In the genomic region with DNA sequence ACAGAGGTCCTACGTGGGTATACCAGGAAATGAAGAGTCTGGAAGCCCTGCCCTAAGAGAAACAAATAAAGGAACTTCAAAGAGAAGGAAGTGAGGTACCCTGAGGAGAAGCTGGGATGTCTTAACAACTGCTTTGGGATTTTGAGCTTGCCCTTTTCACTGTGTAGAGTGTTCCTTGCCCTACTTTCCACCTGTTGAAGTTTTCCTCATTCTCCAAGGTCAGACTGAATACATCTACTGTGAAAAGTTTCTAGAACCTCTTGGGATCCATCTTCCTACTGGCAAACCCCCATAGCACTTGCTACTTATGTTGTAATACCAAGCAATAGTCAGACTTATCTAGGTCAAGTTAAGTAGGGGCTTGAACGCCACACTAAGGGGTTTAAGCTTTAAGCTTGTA, we compare ENCODE assay signal across 11 cellular contexts. TPM values are rescaled to one million over a fixed set of nuclear protein-coding genes. Genes with fewer than 3 reads are reported as not detected.
DNase-seq lines count a peak whose midpoint lies in the region; ATAC-seq, FAIRE-seq and TF ChIP-seq lines count a peak whose summit lies in the region.
"Had no signal": no experiment of that assay in that cellular context is flagged by ENCODE, and none has a peak within 500 bp of the region (broad histone marks: within the 10 kb centered on the region; RNA-seq: fewer than 3 reads in every experiment).

No MANE protein-coding gene starts in this region.

- WGBS in IMR-90 (ENCODE audit: extremely low coverage in 2 of 2, insufficient read length in 1 of 2), 2 experiments = no CpG with 5 or more reads among the region's 2 CpGs
- 3% methylated on average over 2 of the region's 2 CpGs for WGBS in K562 (ENCODE audit: insufficient coverage, low coverage, missing lambda C conversion rate)

- TF ChIP-seq RAD21 in IMR-90 (IDR thresholded peaks at IDR 0.05; ENCODE audit: low read length) = no peak
- TF ChIP-seq RAD21 in K562 (CRISPR knock-in tag; conservative IDR thresholded peaks at IDR 0.05 in 1 of 2, IDR thresholded peaks at IDR 0.05 in 1 of 2) = no peak

- H3K79me1 ChIP-seq in IMR-90 (ENCODE audit: low read depth in 1 of 2, low read length in 2 of 2) = peaks cover 3 to 21% of the 10 kb centered on the region in 2 experiments; a peak in 3 of 4 replicates

- H3K4ac ChIP-seq in IMR-90 (ENCODE audit: low read depth, low read length) = no peak overlapping the region

- no peaks in the 10 kb centered on the region for H3K36me3 ChIP-seq in CD8-positive, alpha-beta T cell (ENCODE audit: insufficient read depth, low read length)
- peaks cover 4% of the 10 kb centered on the region for H3K36me3 ChIP-seq in IMR-90 (ENCODE audit: control insufficient read depth, insufficient read depth, low read length)
- H3K36me3 ChIP-seq in K562 (ENCODE audit: control insufficient read depth, insufficient read depth, low read length) = peaks cover 8% of the 10 kb centered on the region; the same call in 2 of the 3 replicates

- peaks cover 18% of the 10 kb centered on the region for H3K36me3 Mint-ChIP-seq in CD8-positive, alpha-beta T cell
- peaks cover 5% of the 10 kb centered on the region for H3K36me3 Mint-ChIP-seq in neural crest cell (ENCODE audit: low read depth)

- POLR2A ChIA-PET in CD8-positive, alpha-beta T cell (lab: Charles Lee) = interaction anchor here (1.1 to 4.3 kb wide), 4 partner anchors 72 to 519 kb away, joined by 3 to 114 read pairs (median 25); a partner anchor contains a TSS
- POLR2A ChIA-PET in IMR-90 (lab: Charles Lee; ENCODE audit: unreplicated experiment) (no interaction called here), K562 (lab: Yijun Ruan, JAX) (interaction anchor here (0.8 to 1.7 kb wide), 3 partner anchors 14 to 124 kb away, joined by 3 to 6 read pairs (median 5); a partner anchor contains a TSS)

- H3K9ac ChIP-seq in IMR-90 (ENCODE audit: low read depth, low read length) = no peak overlapping the region
- no peak overlapping the region for H3K9ac ChIP-seq in K562 (ENCODE audit: insufficient read depth in 1 of 2, low read depth in 2 of 2, low read length in 2 of 2)

- peak overlapping the region; percentile 84 for H3K4me3 ChIP-seq in CD8-positive, alpha-beta T cell (ENCODE audit: low read depth, low read length)
- H3K4me3 ChIP-seq in IMR-90 (ENCODE audit: insufficient read depth, low read depth, low read length) (no peak overlapping the region), K562 (no peak overlapping the region)

- no peak for ATAC-seq in CD8-positive, alpha-beta T cell
- ATAC-seq in IMR-90 (ENCODE audit: low read depth) = no peak
- ATAC-seq in K562 = no peak
- no peak for ATAC-seq in HG03460 (IDR thresholded peaks at IDR 0.05; ENCODE audit: unreplicated experiment)
- ATAC-seq: HCT116 had no signal

- peaks cover 32% of the 10 kb centered on the region for H3K4me1 ChIP-seq in CD8-positive, alpha-beta T cell (ENCODE audit: insufficient read depth, low read length)
- peaks cover 6% of the 10 kb centered on the region; the same call in 1 of the 2 replicates for H3K4me1 ChIP-seq in IMR-90 (ENCODE audit: control insufficient read depth, insufficient read depth, low read length)
- peaks cover 11 to 17% of the 10 kb centered on the region in 2 experiments; a peak in 4 of 5 replicates for H3K4me1 ChIP-seq in K562 (replicated peaks in 1 of 2; ENCODE audit: control insufficient read depth in 2 of 2, insufficient read depth in 2 of 2, low read length in 2 of 2)

- H3K14ac ChIP-seq in IMR-90 (replicated peaks; ENCODE audit: low read depth, low read length) = no peak overlapping the region

- no peak overlapping the region for H2BK5ac ChIP-seq in IMR-90 (ENCODE audit: low read depth, low read length, poor library complexity, severe bottlenecking)

- no peak overlapping the region for H3K4me2 ChIP-seq in IMR-90 (ENCODE audit: low read depth, low read length)
- H3K4me2 ChIP-seq in K562 (ENCODE audit: insufficient read depth, low read length) = peak overlapping the region; percentile 82; the same call in 1 of the 2 replicates

- H2AK5ac ChIP-seq in IMR-90 (ENCODE audit: low read depth, low read length) = no peak overlapping the region

- no peak overlapping the region for H2AK9ac ChIP-seq in IMR-90 (replicated peaks; ENCODE audit: low read depth, low read length, poor library complexity)

- BruUV-seq in IMR-90 (replicated peaks; lab: Mats Ljungman, UMichigan) = no TSS peak
- no TSS peak for BruUV-seq in K562 (replicated peaks; lab: Mats Ljungman, UMichigan)

- H3K18ac ChIP-seq in IMR-90 (ENCODE audit: low read depth, low read length) = no peak overlapping the region

- H4K91ac ChIP-seq in IMR-90 (ENCODE audit: insufficient read depth, low read depth, low read length) = no peak overlapping the region

- H3K27me3 Mint-ChIP-seq in CD8-positive, alpha-beta T cell (ENCODE audit: low read depth) = no peaks in the 10 kb centered on the region
- H3K27me3 Mint-ChIP-seq in neural crest cell (ENCODE audit: low read depth) = peaks cover 14% of the 10 kb centered on the region

- H3K9me1 ChIP-seq in IMR-90 (ENCODE audit: insufficient read depth, low read length) = peaks cover 8% of the 10 kb centered on the region; the same call in 1 of the 2 replicates
- H3K9me1 ChIP-seq in K562 (ENCODE audit: control insufficient read depth, insufficient read depth, low read length) = no peaks in the 10 kb centered on the region

- peak overlapping the region; percentile 97 for H3K4me3 Mint-ChIP-seq in CD8-positive, alpha-beta T cell
- H3K4me3 Mint-ChIP-seq in neural crest cell = peak overlapping the region; percentile 93

- H4K20me1 ChIP-seq in IMR-90 (ENCODE audit: insufficient read depth, low read length) = peaks cover 22% of the 10 kb centered on the region
- H4K20me1 ChIP-seq in K562 (replicated peaks; ENCODE audit: control insufficient read depth, insufficient read depth, low read length) = peaks cover 8% of the 10 kb centered on the region; the same call in 1 of the 2 replicates

- no peaks in the 10 kb centered on the region for H3K9me3 Mint-ChIP-seq in CD8-positive, alpha-beta T cell
- no peaks in the 10 kb centered on the region for H3K9me3 Mint-ChIP-seq in neural crest cell

- TF ChIP-seq CTCF in CD8-positive, alpha-beta T cell (IDR thresholded peaks at IDR 0.05) = no peak
- TF ChIP-seq CTCF in IMR-90 (conservative IDR thresholded peaks at IDR 0.05; ENCODE audit: low read depth, low read length) (no peak), K562 (IDR thresholded peaks at IDR 0.05 in 2 of 3, conservative IDR thresholded peaks at IDR 0.05 in 1 of 3; ENCODE audit: insufficient read depth in 2 of 3, low read depth in 1 of 3, low read length in 3 of 3) (no peak), neural crest cell (conservative IDR thresholded peaks at IDR 0.05) (no peak)

- no peak overlapping the region for H4K5ac ChIP-seq in IMR-90 (ENCODE audit: low read depth, low read length)

- no peak for DNase-seq in CD8-positive, alpha-beta T cell
- no peak for DNase-seq in IMR-90
- no peak for DNase-seq in K562 (ENCODE audit: extremely low read depth in 1 of 4, low spot score in 3 of 4)
- DNase-seq in neural crest cell (ENCODE audit: low read depth, low spot score) = no peak
- no peak for DNase-seq in DMS79 (lab: John Stamatoyannopoulos, UW)
- no peak for DNase-seq in NCI-H1417 treated with DMSO at 0.1 percent for 48 hours (lab: John Stamatoyannopoulos, UW)
- no peak for DNase-seq in foreskin melanocyte
- DNase-seq: NCI-H2171 had no signal

- dilution Hi-C loops in IMR-90 (cut with HindIII; ENCODE audit: low sequenced_read_pairs, unreplicated experiment) = no loop called here

- H3K27ac Mint-ChIP-seq in CD8-positive, alpha-beta T cell = peak overlapping the region; percentile 95
- H3K27ac Mint-ChIP-seq in neural crest cell (ENCODE audit: unreplicated experiment) = no peak overlapping the region

- no peaks in the 10 kb centered on the region for H3K9me3 ChIP-seq in CD8-positive, alpha-beta T cell (ENCODE audit: low read length)
- no peaks in the 10 kb centered on the region for H3K9me3 ChIP-seq in IMR-90 (ENCODE audit: control insufficient read depth, insufficient read depth, low read length)
- H3K9me3 ChIP-seq in K562 (replicated peaks; ENCODE audit: control insufficient read depth, insufficient read depth, low read depth, low read length) = no peaks in the 10 kb centered on the region

- in situ Hi-C loops in IMR-90 (cut with MboI; ENCODE audit: low sequenced_read_pairs) = no loop called here
- in situ Hi-C loops in K562 (cut with MboI) = no loop called here

- H2BK120ac ChIP-seq in IMR-90 (ENCODE audit: low read depth, low read length) = no peak overlapping the region

- no peak overlapping the region for H3K23ac ChIP-seq in IMR-90 (ENCODE audit: low read depth, low read length)

- FAIRE-seq in K562 (lab: Jason Lieb, UNC) = no peak

- H3K79me2 ChIP-seq in K562 (ENCODE audit: control insufficient read depth, insufficient read depth, low read length) = peaks cover 32% of the 10 kb centered on the region

- no peak for TF ChIP-seq EP300 in K562 (IDR thresholded peaks at IDR 0.05; ENCODE audit: low read length)

- no peaks in the 10 kb centered on the region for H3K27me3 ChIP-seq in CD8-positive, alpha-beta T cell (ENCODE audit: insufficient read depth, low read length)
- H3K27me3 ChIP-seq in IMR-90 (ENCODE audit: control insufficient read depth, insufficient read depth, low read length) (peaks cover 9% of the 10 kb centered on the region), K562 (ENCODE audit: control insufficient read depth in 2 of 2, insufficient read depth in 2 of 2, low read length in 2 of 2) (peaks cover 2 to 20% of the 10 kb centered on the region in 2 experiments; a peak in 4 of 5 replicates)

- H2BK20ac ChIP-seq in IMR-90 (ENCODE audit: low read depth, low read length) = no peak overlapping the region

- CTCF ChIA-PET in CD8-positive, alpha-beta T cell (lab: Charles Lee) = no interaction called here
- CTCF ChIA-PET in IMR-90 (lab: Yijun Ruan, JAX) (no interaction called here), K562 (lab: Yijun Ruan, JAX; ENCODE audit: low intra/inter-chr PET ratio) (no interaction called here)

- H3K4me1 Mint-ChIP-seq in CD8-positive, alpha-beta T cell (ENCODE audit: low read depth) = peaks cover 31% of the 10 kb centered on the region
- peaks cover 45% of the 10 kb centered on the region for H3K4me1 Mint-ChIP-seq in neural crest cell

- H2BK15ac ChIP-seq in IMR-90 (ENCODE audit: low read depth, low read length) = no peak overlapping the region

- no peak for TF ChIP-seq POLR2A in IMR-90 (IDR thresholded peaks at IDR 0.05; ENCODE audit: low read depth, low read length)
- no peak for TF ChIP-seq POLR2A in K562 (conservative IDR thresholded peaks at IDR 0.05)

- intact Hi-C loops in CD8-positive, alpha-beta T cell (cut with DNase I, micrococcal nuclease) = loop anchor here (5.0 to 10.0 kb wide), 9 partner anchors 84 to 1509 kb away; a partner anchor contains a TSS
- intact Hi-C loops in IMR-90 (cut with micrococcal nuclease) (no loop called here), K562 (cut with micrococcal nuclease) (loop anchor here (5.0 kb wide), 1 partner anchor 71 kb away; a partner anchor contains a TSS)

- no peak overlapping the region for H3K56ac ChIP-seq in IMR-90 (ENCODE audit: extremely low read depth, insufficient read depth, low read length)

- H2AFZ ChIP-seq in IMR-90 (replicated peaks; ENCODE audit: low read length, poor library complexity) = no peak overlapping the region
- peak overlapping the region; percentile 90; the same call in 1 of the 2 replicates for H2AFZ ChIP-seq in K562 (ENCODE audit: low read depth, low read length)

- H4K8ac ChIP-seq in IMR-90 (ENCODE audit: low read depth in 2 of 2, low read length in 2 of 2) = no peak overlapping the region

- H3K27ac ChIP-seq in CD8-positive, alpha-beta T cell (ENCODE audit: low read depth, low read length) = no peak overlapping the region
- no peak overlapping the region for H3K27ac ChIP-seq in IMR-90 (ENCODE audit: insufficient read depth, low read length)
- H3K27ac ChIP-seq in K562 (ENCODE audit: extremely low read depth, low read depth, low read length) = no peak overlapping the region
- H3K27ac ChIP-seq: HL-60 had no signal

RNA-seq across cellular contexts. Expression of a gene that starts 1.2 kb away (rescaled TPM):
- total RNA-seq in CD8-positive, alpha-beta T cell = 10 to 100 TPM; 58.9 to 60.7 TPM
- total RNA-seq in IMR-90 (2012; rRNA removed) (60.5 and 66.9 TPM in 2 replicates), K562 (2014; rRNA removed) (19.2 and 28.4 TPM in 2 replicates), K562 (2014; rRNA removed; fragmentation: Illumina TruSeq; extraction: Trizol) (20.1 and 23.6 TPM in 2 replicates), K562 (2015; rRNA removed; fragmentation: Illumina TruSeq; extraction: Trizol) (19.9 TPM in 2 replicates), K562 (2021) (23.2 and 24.0 TPM in 2 replicates), neural crest cell (51.2 and 55.1 TPM in 2 replicates)
- polyA plus RNA-seq in IMR-90 (2012; rRNA removed) (10.0 and 10.1 TPM in 2 replicates), K562 (2011; rRNA removed) (15.3 and 19.3 TPM in 2 replicates), K562 (2014; fragmentation: Illumina TruSeq; extraction: Trizol) (8.9 and 9.7 TPM in 2 replicates), K562 (2014; fragmentation: Nextera tagmentation; extraction: Ambion mirVana) (1 to 10 TPM; 2.9 to 6.9 TPM), K562 (2014; rRNA removed) (10.1 and 10.8 TPM in 2 replicates)
- polyA plus RNA-seq in IMR-90 (2012; cell fraction: cytosol; rRNA removed) = 2.7 and 2.8 TPM in 2 replicates
- 2.1 and 8.6 TPM in 2 replicates for polyA plus RNA-seq in IMR-90 (2012; cell fraction: nucleus; rRNA removed; ENCODE audit: low replicate concordance)
- total RNA-seq in K562 (2011; cell fraction: chromatin; rRNA removed; ENCODE audit: low replicate concordance) = 40.4 and 67.7 TPM in 2 replicates
- 18.8 and 21.2 TPM in 2 replicates for total RNA-seq in K562 (2011; cell fraction: nucleolus; rRNA removed)
- 27.1 and 31.8 TPM in 2 replicates for total RNA-seq in K562 (2011; cell fraction: nucleoplasm; rRNA removed)
- polyA plus RNA-seq in K562 (2011; cell fraction: cytosol; rRNA removed) = 4.0 and 7.3 TPM in 2 replicates
- polyA plus RNA-seq in K562 (2011; cell fraction: nucleus; rRNA removed) = 11.4 and 12.6 TPM in 2 replicates
- 5.1 and 6.8 TPM in 2 replicates for polyA plus RNA-seq in K562 (2012)
- 60.5 and 72.5 TPM in 2 replicates for polyA minus RNA-seq in K562 (2011; rRNA and poly(A)+ RNA removed)
- 15.0 and 22.1 TPM in 2 replicates for polyA minus RNA-seq in K562 (2011; cell fraction: cytosol; rRNA and poly(A)+ RNA removed)
- 15.3 and 21.0 TPM in 2 replicates for polyA minus RNA-seq in K562 (2011; cell fraction: nucleus; rRNA and poly(A)+ RNA removed)
